In genomic region chr21:38982804-38983203, GRCh38 we compare ENCODE assay signal across 26 cellular contexts.
"Had no signal": no experiment of that assay in that cellular context is flagged by ENCODE, and none has a peak within 500 bp of the region (broad histone marks: within the 10 kb centered on the region; RNA-seq: fewer than 3 reads in every experiment).

No MANE protein-coding gene starts in this region.

- H3K9me3 Mint-ChIP-seq: activated CD4-positive, alpha-beta memory T cell treated with anti-CD3 and anti-CD28 coated beads, Interleukin-2, amount 10 ng/mL, durations not matched to agents 7 days and 5 days; activated CD4-positive, alpha-beta T cell treated with anti-CD3 and anti-CD28 coated beads, Interleukin-2, amount 10 ng/mL, durations not matched to agents 7 days and 5 days; activated T-cell treated with anti-CD3 and anti-CD28 coated beads, Interleukin-2, amount 50 U/mL, for 4 hours; activated T-helper 17 cell treated with anti-CD3 and anti-CD28 coated beads, Interleukin-2, amount 50 U/mL, for 72 hours; effector memory CD8-positive, alpha-beta T cell; neural crest cell had no signal

- H2AFZ ChIP-seq: hepatocyte had no signal

- DNase-seq: activated CD4-positive, alpha-beta memory T cell treated with anti-CD3 and anti-CD28 coated beads, Interleukin-2, amount 10 ng/mL, durations not matched to agents 7 days and 5 days; activated CD4-positive, alpha-beta T cell treated with anti-CD3 and anti-CD28 coated beads for 1 hour; activated CD4-positive, alpha-beta T cell treated with anti-CD3 and anti-CD28 coated beads, Interleukin-2, amount 10 ng/mL, durations not matched to agents 7 days and 5 days; activated gamma-delta T cell treated with Interleukin-2 at 50 U/mL for 16 hours; activated naive CD4-positive, alpha-beta T cell treated with anti-CD3 and anti-CD28 coated beads, Interleukin-2, amount 50 U/mL, for 16 hours; activated T-cell treated with anti-CD3 and anti-CD28 coated beads, Interleukin-2, amount 50 U/mL, for 4 hours; amniotic stem cell; brain microvascular endothelial cell; caudate nucleus; cortex of kidney; effector memory CD8-positive, alpha-beta T cell; erythroblast; gastrocnemius medialis; glutamatergic neuron; left ventricle myocardium inferior; right cardiac atrium; stimulated activated CD4-positive, alpha-beta T cell treated with anti-CD3 and anti-CD28 coated beads, Interleukin-15, amount 100 ng/mL, for 24 hours; stimulated activated CD4-positive, alpha-beta T cell treated with anti-CD3 and anti-CD28 coated beads, Interleukin-2, amount 100 ng/mL, for 24 hours; stimulated activated naive CD4-positive, alpha-beta T cell; T-helper 2 cell; tibial artery had no signal

- ATAC-seq: activated T-cell treated with anti-CD3 and anti-CD28 coated beads, Interleukin-2, amount 50 U/mL, for 4 hours; activated T-helper 17 cell treated with anti-CD3 and anti-CD28 coated beads, Interleukin-2, amount 50 U/mL, for 72 hours; effector memory CD8-positive, alpha-beta T cell; gastrocnemius medialis; right cardiac atrium had no signal

- H3K27me3 ChIP-seq: brain microvascular endothelial cell, gastrocnemius medialis, hepatocyte, suprapubic skin, tibial artery had no signal

- H3K79me2 ChIP-seq: hepatocyte had no signal

- H3K9me3 ChIP-seq: gastrocnemius medialis, left ventricle myocardium inferior, suprapubic skin, tibial artery had no signal

- H3K27me3 Mint-ChIP-seq: activated CD4-positive, alpha-beta T cell treated with anti-CD3 and anti-CD28 coated beads, Interleukin-2, amount 10 ng/mL, durations not matched to agents 7 days and 5 days had no signal

- H3K36me3 ChIP-seq: brain microvascular endothelial cell, gastrocnemius medialis, left ventricle myocardium inferior, suprapubic skin, tibial artery had no signal

- H3K4me3 Mint-ChIP-seq: activated CD4-positive, alpha-beta memory T cell treated with anti-CD3 and anti-CD28 coated beads, Interleukin-2, amount 10 ng/mL, durations not matched to agents 7 days and 5 days; activated CD4-positive, alpha-beta T cell treated with anti-CD3 and anti-CD28 coated beads, Interleukin-2, amount 10 ng/mL, durations not matched to agents 7 days and 5 days; activated T-cell treated with anti-CD3 and anti-CD28 coated beads, Interleukin-2, amount 50 U/mL, for 4 hours; activated T-helper 17 cell treated with anti-CD3 and anti-CD28 coated beads, Interleukin-2, amount 50 U/mL, for 72 hours; effector memory CD8-positive, alpha-beta T cell; neural crest cell had no signal

- H3K4me2 ChIP-seq: hepatocyte had no signal

- H3K27ac Mint-ChIP-seq: activated CD4-positive, alpha-beta memory T cell treated with anti-CD3 and anti-CD28 coated beads, Interleukin-2, amount 10 ng/mL, durations not matched to agents 7 days and 5 days; activated CD4-positive, alpha-beta T cell treated with anti-CD3 and anti-CD28 coated beads, Interleukin-2, amount 10 ng/mL, durations not matched to agents 7 days and 5 days; activated T-helper 17 cell treated with anti-CD3 and anti-CD28 coated beads, Interleukin-2, amount 50 U/mL, for 72 hours; effector memory CD8-positive, alpha-beta T cell had no signal

- H3K27ac ChIP-seq: brain microvascular endothelial cell, gastrocnemius medialis, hepatocyte, left ventricle myocardium inferior, suprapubic skin, tibial artery had no signal

- H3K4me3 ChIP-seq: gastrocnemius medialis, hepatocyte, left ventricle myocardium inferior, lung, suprapubic skin, tibial artery had no signal
